Comparison of ENCODE assay signal across 8 cellular contexts in the genomic region with DNA sequence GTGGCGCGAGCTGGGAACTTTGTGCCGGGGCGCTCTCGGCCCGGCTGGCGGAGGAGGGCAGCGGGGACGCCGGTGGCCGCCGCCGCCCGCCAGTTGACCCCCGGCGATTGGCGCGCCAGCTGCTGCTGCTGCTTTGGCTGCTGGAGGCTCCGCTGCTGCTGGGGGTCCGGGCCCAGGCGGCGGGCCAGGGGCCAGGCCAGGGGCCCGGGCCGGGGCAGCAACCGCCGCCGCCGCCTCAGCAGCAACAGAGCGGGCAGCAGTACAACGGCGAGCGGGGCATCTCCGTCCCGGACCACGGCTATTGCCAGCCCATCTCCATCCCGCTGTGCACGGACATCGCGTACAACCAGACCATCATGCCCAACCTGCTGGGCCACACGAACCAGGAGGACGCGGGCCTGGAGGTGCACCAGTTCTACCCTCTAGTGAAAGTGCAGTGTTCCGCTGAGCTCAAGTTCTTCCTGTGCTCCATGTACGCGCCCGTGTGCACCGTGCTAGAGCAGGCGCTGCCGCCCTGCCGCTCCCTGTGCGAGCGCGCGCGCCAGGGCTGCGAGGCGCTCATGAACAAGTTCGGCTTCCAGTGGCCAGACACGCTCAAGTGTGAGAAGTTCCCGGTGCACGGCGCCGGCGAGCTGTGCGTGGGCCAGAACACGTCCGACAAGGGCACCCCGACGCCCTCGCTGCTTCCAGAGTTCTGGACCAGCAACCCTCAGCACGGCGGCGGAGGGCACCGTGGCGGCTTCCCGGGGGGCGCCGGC. TPM values are rescaled to one million over a fixed set of nuclear protein-coding genes. Genes with fewer than 3 reads are reported as not detected.
DNase-seq lines count a peak whose midpoint lies in the region; ATAC-seq and TF ChIP-seq lines count a peak whose summit lies in the region.

No MANE protein-coding gene starts in this region.

- peak; percentile 27 for ATAC-seq in HG02588 (IDR thresholded peaks at IDR 0.05; ENCODE audit: unreplicated experiment)

- peak overlapping the region; percentile 79 for H3K4me3 Mint-ChIP-seq in activated naive CD4-positive, alpha-beta T cell treated with anti-CD3 and anti-CD28 coated beads, Interleukin-2, amount 50 U/mL, for 24 hours
- H3K4me3 Mint-ChIP-seq in T-helper 2 cell treated with Interferon-gamma antibody and Interleukin-4, amounts not matched to agents 5 μg/mL and 100 μg/mL, for 36 hours = peak overlapping the region; percentile 89

- 0% methylated on average over 27 of the region's 78 CpGs for WGBS in esophagus muscularis mucosa
- under 1% methylated on average over 78 of the region's 78 CpGs for WGBS in urinary bladder

- H3K9me3 ChIP-seq in esophagus muscularis mucosa = no peaks in the 10 kb centered on the region
- no peaks in the 10 kb centered on the region for H3K9me3 ChIP-seq in mucosa of stomach (ENCODE audit: control insufficient read depth, low read length)

- H3K36me3 Mint-ChIP-seq in activated naive CD4-positive, alpha-beta T cell treated with anti-CD3 and anti-CD28 coated beads, Interleukin-2, amount 50 U/mL, for 24 hours = no peaks in the 10 kb centered on the region
- H3K36me3 Mint-ChIP-seq in T-helper 2 cell treated with Interferon-gamma antibody and Interleukin-4, amounts not matched to agents 5 μg/mL and 100 μg/mL, for 36 hours (ENCODE audit: low read depth) = no peaks in the 10 kb centered on the region

- no peaks in the 10 kb centered on the region for H3K27me3 ChIP-seq in esophagus muscularis mucosa
- H3K27me3 ChIP-seq in mucosa of stomach (ENCODE audit: control insufficient read depth, insufficient read depth, low read length) = peaks cover 18% of the 10 kb centered on the region

- TF ChIP-seq EP300 in esophagus muscularis mucosa (IDR thresholded peaks at IDR 0.05) = no peak

- H3K4me3 ChIP-seq in esophagus muscularis mucosa (peak overlapping the region; percentile 72 to 88 (median 88)), mucosa of stomach (ENCODE audit: low read length) (peak overlapping the region; percentile 65), urinary bladder (ENCODE audit: low read depth, low read length) (peak overlapping the region; percentile 79)

- H3K27ac Mint-ChIP-seq in activated naive CD4-positive, alpha-beta T cell treated with anti-CD3 and anti-CD28 coated beads, Interleukin-2, amount 50 U/mL, for 24 hours = no peak overlapping the region
- H3K27ac Mint-ChIP-seq in T-helper 2 cell treated with Interferon-gamma antibody and Interleukin-4, amounts not matched to agents 5 μg/mL and 100 μg/mL, for 36 hours = no peak overlapping the region

- intact Hi-C loops in esophagus muscularis mucosa (cut with DNase I) = no loop called here

- H3K4me1 Mint-ChIP-seq in activated naive CD4-positive, alpha-beta T cell treated with anti-CD3 and anti-CD28 coated beads, Interleukin-2, amount 50 U/mL, for 24 hours = peaks cover 6% of the 10 kb centered on the region
- peaks cover 4% of the 10 kb centered on the region for H3K4me1 Mint-ChIP-seq in T-helper 2 cell treated with Interferon-gamma antibody and Interleukin-4, amounts not matched to agents 5 μg/mL and 100 μg/mL, for 36 hours (ENCODE audit: low read depth)

- H3K36me3 ChIP-seq in esophagus muscularis mucosa (no peaks in the 10 kb centered on the region), mucosa of stomach (ENCODE audit: control insufficient read depth, insufficient read depth, low read length) (no peaks in the 10 kb centered on the region), urinary bladder (ENCODE audit: insufficient read depth) (no peaks in the 10 kb centered on the region)

- H3K9ac ChIP-seq in mucosa of stomach (ENCODE audit: low read length) = peak overlapping the region; percentile 68

- peak overlapping the region; percentile 94 to 98 (median 96) for H3K27ac ChIP-seq in esophagus muscularis mucosa (replicated peaks in 1 of 4)
- peak overlapping the region; percentile 93 for H3K27ac ChIP-seq in urinary bladder (ENCODE audit: low read depth)

- H3K4me1 ChIP-seq in esophagus muscularis mucosa (peaks cover 14 to 39% (median 35%) of the 10 kb centered on the region in 4 donors), mucosa of stomach (ENCODE audit: control insufficient read depth, insufficient read depth, low read length) (peaks cover 20% of the 10 kb centered on the region), urinary bladder (ENCODE audit: insufficient read depth) (no peaks in the 10 kb centered on the region)

- no peak for TF ChIP-seq POLR2A in esophagus muscularis mucosa (IDR thresholded peaks at IDR 0.05; ENCODE audit: low read depth)

- no peaks in the 10 kb centered on the region for H3K9me3 Mint-ChIP-seq in activated naive CD4-positive, alpha-beta T cell treated with anti-CD3 and anti-CD28 coated beads, Interleukin-2, amount 50 U/mL, for 24 hours
- no peaks in the 10 kb centered on the region for H3K9me3 Mint-ChIP-seq in T-helper 2 cell treated with Interferon-gamma antibody and Interleukin-4, amounts not matched to agents 5 μg/mL and 100 μg/mL, for 36 hours

- peaks cover 30% of the 10 kb centered on the region for H3K27me3 Mint-ChIP-seq in activated naive CD4-positive, alpha-beta T cell treated with anti-CD3 and anti-CD28 coated beads, Interleukin-2, amount 50 U/mL, for 24 hours
- H3K27me3 Mint-ChIP-seq in T-helper 2 cell treated with Interferon-gamma antibody and Interleukin-4, amounts not matched to agents 5 μg/mL and 100 μg/mL, for 36 hours (ENCODE audit: low read depth) = peaks cover 64% of the 10 kb centered on the region

- no peak for DNase-seq in activated naive CD4-positive, alpha-beta T cell treated with Interleukin-2 at 50 U/mL for 16 hours
- DNase-seq in NAMALWA (ENCODE audit: low spot score) = peak; percentile 64
- peak; percentile 16 for DNase-seq in T-helper 2 cell treated with Interferon-gamma antibody and Interleukin-4, amounts not matched to agents 5 μg/mL and 100 μg/mL, for 36 hours (ENCODE audit: low spot score)
- DNase-seq in esophagus muscularis mucosa (ENCODE audit: extremely low spot score) = no peak

- TF ChIP-seq CTCF in esophagus muscularis mucosa (IDR thresholded peaks at IDR 0.05) = no peak

RNA-seq across cellular contexts. Expression of gene FZD1, which starts 0.9 kb away (rescaled TPM):
- total RNA-seq in esophagus muscularis mucosa (10 to 100 TPM; 12.0 to 22.2 (median 17.4) TPM), urinary bladder (25.1 TPM)
- 18.7 TPM for polyA plus RNA-seq in urinary bladder

Comparison
In these comparisons a context has a peak if more than half of its experiments do, and no peak if none do; other contexts are left out.
1. DNase-seq: peak in NAMALWA (single experiment) and T-helper 2 cell treated with Interferon-gamma antibody and Interleukin-4, amounts not matched to agents 5 μg/mL and 100 μg/mL, for 36 hours (single experiment); none in activated naive CD4-positive, alpha-beta T cell treated with Interleukin-2 at 50 U/mL for 16 hours (single experiment) and esophagus muscularis mucosa (single experiment).
2. Peak in every context shown above with its lines, with median percentiles within 50 percentile points of each other: H3K4me3 ChIP-seq.